ENCODE assay signal across 21 cellular contexts in genomic region chr1:28074892-28075511, GRCh38. TPM values are rescaled to one million over a fixed set of nuclear protein-coding genes. Genes with fewer than 3 reads are reported as not detected.
DNase-seq lines count a peak whose midpoint lies in the region; ATAC-seq, FAIRE-seq and TF ChIP-seq lines count a peak whose summit lies in the region.
"Had no signal": no experiment of that assay in that cellular context is flagged by ENCODE, and none has a peak within 500 bp of the region (broad histone marks: within the 10 kb centered on the region; RNA-seq: fewer than 3 reads in every experiment).

No MANE protein-coding gene starts in this region.

- H3K27me3 ChIP-seq in left ventricle myocardium inferior (ENCODE audit: low read depth), result no peaks in the 10 kb centered on the region
- H3K27me3 ChIP-seq in OCI-LY1 (ENCODE audit: insufficient read depth, low read length), result no peaks in the 10 kb centered on the region
- H3K27me3 ChIP-seq in GM12878 (replicated peaks in 1 of 2; ENCODE audit: control insufficient read depth in 2 of 2, insufficient read depth in 2 of 2, low read length in 1 of 2), result no peaks in the 10 kb centered on the region
- no peaks in the 10 kb centered on the region for H3K27me3 ChIP-seq in thyroid gland
- H3K27me3 ChIP-seq: brain microvascular endothelial cell, SJCRH30, testis had no signal

- no peaks in the 10 kb centered on the region for H3F3A ChIP-seq in OCI-LY1 (ENCODE audit: insufficient read depth, low read length)

- TF ChIP-seq POLR2A in GM12878 (IDR thresholded peaks at IDR 0.05; ENCODE audit: low read depth, low read length), result no peak
- no peak for TF ChIP-seq POLR2A in thyroid gland (IDR thresholded peaks at IDR 0.05)

- RAD21 ChIA-PET in GM12878 (lab: Charles Lee; ENCODE audit: unreplicated experiment), result interaction anchor here (0.7 to 6.0 kb wide), 8 partner anchors 8 to 134 kb away, joined by 3 to 60 read pairs (median 4); partner anchors contain the start of gene EYA3

- intact Hi-C loops in left ventricle myocardium inferior (cut with micrococcal nuclease) (no loop called here), left cardiac atrium (cut with DNase I) (no loop called here), GM12878 (cut with micrococcal nuclease; ENCODE audit: unreplicated experiment) (no loop called here), thyroid gland (cut with DNase I) (no loop called here)

- CTCF ChIA-PET in GM12878 (lab: Yijun Ruan, JAX), result interaction anchor here (0.6 to 6.3 kb wide), 8 partner anchors 8 to 618 kb away, joined by 3 to 61 read pairs (median 4); partner anchors contain the start of gene EYA3

- BruUV-seq in GM12878 (replicated peaks; lab: Mats Ljungman, UMichigan), result no TSS peak

- SMC1A ChIA-PET in GM12878 (lab: Charles Lee; ENCODE audit: uncharacterized antibody, unreplicated experiment), result interaction anchor here (0.9 to 6.1 kb wide), 13 partner anchors 10 to 134 kb away, joined by 3 to 85 read pairs (median 3); partner anchors contain the start of gene EYA3

- POLR2A ChIA-PET in GM12878 (lab: Charles Lee), result interaction anchor here (0.7 to 5.6 kb wide), 9 partner anchors 8 to 404 kb away, joined by 3 to 60 read pairs (median 4); partner anchors contain the start of gene EYA3

- no peak for TF ChIP-seq CTCF in left ventricle myocardium inferior (IDR thresholded peaks at IDR 0.05; ENCODE audit: borderline replicate concordance)
- TF ChIP-seq CTCF in OCI-LY1 (IDR thresholded peaks at IDR 0.05; ENCODE audit: low read length), result no peak
- no peak for TF ChIP-seq CTCF in GM12878 (IDR thresholded peaks at IDR 0.05 in 2 of 3, conservative IDR thresholded peaks at IDR 0.05 in 1 of 3; ENCODE audit: control insufficient read depth in 2 of 3, extremely low read depth in 1 of 3, insufficient read depth in 1 of 3, low read depth in 3 of 3, low read length in 3 of 3)
- TF ChIP-seq CTCF in thyroid gland (IDR thresholded peaks at IDR 0.05), result no peak

- H3K79me2 ChIP-seq in OCI-LY1 (ENCODE audit: insufficient read depth, low read length), result peaks cover 86% of the 10 kb centered on the region
- H3K79me2 ChIP-seq in GM12878 (ENCODE audit: control insufficient read depth, insufficient read depth, low read length), result peaks cover 60% of the 10 kb centered on the region

- ATAC-seq in left cardiac atrium (no peak), GM12878 (peak; percentile 54), left lobe of liver (no peak), GM21447 (IDR thresholded peaks at IDR 0.05; ENCODE audit: unreplicated experiment) (no peak)
- ATAC-seq: naive thymus-derived CD8-positive, alpha-beta T cell; stimulated activated naive B cell treated with anti-CD40 and anti-IgM and Interleukin-4, amounts not matched to agents 10 μg/mL and 1 μg/mL and 100 μg/mL, for 72 hours had no signal

- H2AFZ ChIP-seq in OCI-LY1 (ENCODE audit: low read length) (no peak overlapping the region), GM12878 (ENCODE audit: control insufficient read depth, low read depth, low read length) (no peak overlapping the region)

- H4K20me1 ChIP-seq in OCI-LY1 (ENCODE audit: insufficient read depth, low read length) (no peaks in the 10 kb centered on the region), GM12878 (ENCODE audit: control insufficient read depth, insufficient read depth) (no peaks in the 10 kb centered on the region)

- H3K4me1 ChIP-seq in left ventricle myocardium inferior (peaks cover 75% of the 10 kb centered on the region), OCI-LY1 (ENCODE audit: insufficient read depth, low read length, severe bottlenecking) (peaks cover 55% of the 10 kb centered on the region), GM12878 (ENCODE audit: control insufficient read depth, insufficient read depth, low read length) (peaks cover 54% of the 10 kb centered on the region), thyroid gland (peaks cover 31 to 44% of the 10 kb centered on the region in 2 donors)
- H3K4me1 ChIP-seq: SJCRH30 had no signal

- no peaks in the 10 kb centered on the region for H3K9me3 ChIP-seq in left ventricle myocardium inferior (replicated peaks)
- no peaks in the 10 kb centered on the region for H3K9me3 ChIP-seq in OCI-LY1 (ENCODE audit: low read length)
- peaks cover 1% of the 10 kb centered on the region; the same call in 2 of the 3 replicates for H3K9me3 ChIP-seq in GM12878 (replicated peaks; ENCODE audit: control insufficient read depth, insufficient read depth, low read length)
- H3K9me3 ChIP-seq in thyroid gland, result no peaks in the 10 kb centered on the region
- H3K9me3 ChIP-seq: SJCRH30, testis had no signal

- in situ Hi-C loops in GM12878 (cut with MboI), result no loop called here

- H3K4me3 ChIP-seq in left ventricle myocardium inferior (no peak overlapping the region), OCI-LY1 (ENCODE audit: low read depth, low read length, poor library complexity, severe bottlenecking) (no peak overlapping the region), GM12878 (no peak overlapping the region), thyroid gland (replicated peaks in 1 of 3) (no peak overlapping the region)
- H3K4me3 ChIP-seq: SJCRH30, testis had no signal

- DNase-seq in left ventricle myocardium inferior (no peak), left cardiac atrium (no peak), GM12878 (ENCODE audit: low read depth, low spot score) (no peak), thyroid gland (no peak), left lobe of liver (ENCODE audit: low spot score) (no peak), NCI-H1105 (lab: John Stamatoyannopoulos, UW) (no peak)
- DNase-seq: activated B cell treated with CpG ODN at 0.5 μM for 24 hours; activated CD4-positive, alpha-beta T cell treated with anti-CD3 and anti-CD28 coated beads, Interleukin-2, amount 10 ng/mL, durations not matched to agents 7 days and 5 days; activated T-cell treated with anti-CD3 and anti-CD28 coated beads, Interleukin-2, amount 50 U/mL, for 1 hour; brain microvascular endothelial cell; CD8-positive, alpha-beta memory T cell; DMS 273 treated with DMSO at 0.1 percent for 48 hours; foreskin melanocyte; kidney glomerular epithelial cell; naive thymus-derived CD8-positive, alpha-beta T cell; NCI-H1694; SJCRH30; stimulated activated naive B cell treated with anti-CD40 and anti-IgM and Interleukin-4, amounts not matched to agents 10 μg/mL and 1 μg/mL and 100 μg/mL, for 72 hours; testis had no signal

- H3K27ac ChIP-seq in left ventricle myocardium inferior (replicated peaks) (peak overlapping the region; percentile 78), OCI-LY1 (ENCODE audit: low read depth, low read length, poor library complexity, severe bottlenecking) (peak overlapping the region; percentile 45), GM12878 (ENCODE audit: control insufficient read depth, insufficient read depth) (peak overlapping the region; percentile 13; the same call in 1 of the 2 replicates), thyroid gland (peak overlapping the region in 2 of 3 donors; percentile 43 to 49)
- H3K27ac ChIP-seq: brain microvascular endothelial cell, SJCRH30, testis had no signal

- H3K4me2 ChIP-seq in OCI-LY1 (ENCODE audit: low read length) (no peak overlapping the region), GM12878 (ENCODE audit: control insufficient read depth, insufficient read depth) (no peak overlapping the region)

- H3K36me3 ChIP-seq in left ventricle myocardium inferior (peaks cover 5% of the 10 kb centered on the region), OCI-LY1 (ENCODE audit: insufficient read depth, low read length) (peaks cover 39% of the 10 kb centered on the region; the same call in 1 of the 2 replicates), GM12878 (ENCODE audit: control insufficient read depth in 2 of 2, insufficient read depth in 2 of 2, low read length in 1 of 2) (peaks cover 0 to 9% of the 10 kb centered on the region in 2 experiments; a peak in 1 of 4 replicates), thyroid gland (peaks cover 0 to 3% of the 10 kb centered on the region in 2 donors)
- H3K36me3 ChIP-seq: brain microvascular endothelial cell had no signal

- FAIRE-seq in GM12878 (lab: Jason Lieb, UNC), result peak; percentile 27

- no peaks in the 10 kb centered on the region for H3K9me2 ChIP-seq in OCI-LY1 (ENCODE audit: low read depth, low read length)

- H3K9ac ChIP-seq in OCI-LY1 (ENCODE audit: low read length) (no peak overlapping the region), GM12878 (ENCODE audit: control insufficient read depth, insufficient read depth, low read length) (no peak overlapping the region)

- 4% methylated on average over 1 of the region's 1 CpG for WGBS in GM12878 (ENCODE audit: insufficient coverage, insufficient replicate concordance, low lambda C conversion rate, missing lambda C conversion rate)
- 40 to 58% methylated on average over 1 of the region's 1 CpG for WGBS in thyroid gland, 2 donors

- no peak for TF ChIP-seq RAD21 in GM12878 (IDR thresholded peaks at IDR 0.05; ENCODE audit: insufficient read depth, low read depth, low read length)

- no peak for TF ChIP-seq EP300 in GM12878 (IDR thresholded peaks at IDR 0.05; ENCODE audit: borderline replicate concordance in 1 of 2, control insufficient read depth in 1 of 2, low read depth in 2 of 2, low read length in 2 of 2)

TF ChIP-seq in GM12878, 131 proteins besides CTCF, POLR2A, EP300 and RAD21 (continues in another document):
- TF ChIP-seq SMARCA5 (IDR thresholded peaks at IDR 0.05) (no peak), POLR2AphosphoS5 (IDR thresholded peaks at IDR 0.05; ENCODE audit: low read length) (no peak), MTA2 (IDR thresholded peaks at IDR 0.05; ENCODE audit: low read depth) (no peak), RBBP5 (conservative IDR thresholded peaks at IDR 0.05) (no peak), CREB1 (IDR thresholded peaks at IDR 0.05; ENCODE audit: low read depth) (no peak)

RNA-seq across cellular contexts. Expression of gene EYA3, which starts 13.4 kb away (rescaled TPM):
- total RNA-seq in left ventricle myocardium inferior, result 16.9 TPM
- total RNA-seq in left cardiac atrium, result 10 to 100 TPM; 17.8 to 18.8 TPM
- total RNA-seq in GM12878 (2013; cell fraction: nucleolus; rRNA removed), result 62.1 and 81.3 TPM in 2 replicates
- total RNA-seq in GM12878 (2014; rRNA removed), result 18.3 and 19.0 TPM in 2 replicates
- 28.1 and 28.2 TPM in 2 replicates for total RNA-seq in GM12878 (2014; rRNA removed; fragmentation: Illumina TruSeq; extraction: Trizol)
- 28.5 and 29.6 TPM in 2 replicates for total RNA-seq in GM12878 (2021)
- 8.9 TPM for polyA plus RNA-seq in GM12878 (2011; ENCODE audit: low read depth)
- 46.6 and 48.9 TPM in 2 replicates for polyA plus RNA-seq in GM12878 (2011; rRNA removed)
- 24.4 and 27.3 TPM in 2 replicates for polyA plus RNA-seq in GM12878 (2011; cell fraction: cytosol; rRNA removed)
- polyA plus RNA-seq in GM12878 (2011; cell fraction: nucleus; rRNA removed), result 26.8 and 29.1 TPM in 2 replicates
- polyA plus RNA-seq in GM12878 (2012), result 12.3 and 13.9 TPM in 2 replicates
- polyA plus RNA-seq in GM12878 (2014; fragmentation: Illumina TruSeq; extraction: Trizol), result 28.1 and 33.0 TPM in 2 replicates
- 10 to 100 TPM; 13.0 to 15.6 TPM for polyA plus RNA-seq in GM12878 (2014; fragmentation: Nextera tagmentation; extraction: Ambion mirVana)
- 19.8 and 20.1 TPM in 2 replicates for polyA plus RNA-seq in GM12878 (2014; rRNA removed)
- polyA plus RNA-seq in GM12878 (2016; fragmentation: Nextera tagmentation; extraction: Ambion mirVana), result 10 to 100 TPM; 22.6 to 24.2 TPM
- 62.8 and 90.9 TPM in 2 replicates for polyA minus RNA-seq in GM12878 (2011; rRNA and poly(A)+ RNA removed)
- 14.4 and 18.8 TPM in 2 replicates for polyA minus RNA-seq in GM12878 (2011; cell fraction: cytosol; rRNA and poly(A)+ RNA removed)
- 27.7 and 28.5 TPM in 2 replicates for polyA minus RNA-seq in GM12878 (2011; cell fraction: nucleus; rRNA and poly(A)+ RNA removed)
- 10 to 100 TPM; 19.3 to 27.7 (median 20.0) TPM for total RNA-seq in thyroid gland
- 6.9 TPM for total RNA-seq in left lobe of liver

Comparison
In these comparisons a context has a peak if more than half of its experiments do, and no peak if none do; other contexts are left out.
1. H3K27ac ChIP-seq: peak in every context shown above with its lines; median percentile 78 in left ventricle myocardium inferior; 46 in thyroid gland; 45 in OCI-LY1; 13 in GM12878.